Comparison of ENCODE assay signal across 10 cellular contexts in genomic region chr6:94636780-94637385, GRCh38.
DNase-seq lines count a peak whose midpoint lies in the region; ATAC-seq and TF ChIP-seq lines count a peak whose summit lies in the region.
"Had no signal": no experiment of that assay in that cellular context is flagged by ENCODE, and none has a peak within 500 bp of the region (broad histone marks: within the 10 kb centered on the region; RNA-seq: fewer than 3 reads in every experiment).

No MANE protein-coding gene starts in this region.

- no peaks in the 10 kb centered on the region for H3F3A ChIP-seq in GM23338 (replicated peaks; ENCODE audit: low read depth)

- H3K36me3 ChIP-seq in GM23338 (ENCODE audit: insufficient read depth) (no peaks in the 10 kb centered on the region), psoas muscle (ENCODE audit: insufficient read depth in 1 of 2, low read depth in 1 of 2) (no peaks in the 10 kb centered on the region)
- H3K36me3 ChIP-seq: right atrium auricular region had no signal

- H3K4me2 ChIP-seq in GM23338, result no peak overlapping the region

- ATAC-seq in GM23338 (peak; percentile 78), GM18502 (IDR thresholded peaks at IDR 0.05; ENCODE audit: poor library complexity, unreplicated experiment) (no peak), psoas muscle (no peak), T-helper 17 cell (no peak)

- no peaks in the 10 kb centered on the region for H3K9me3 Mint-ChIP-seq in GM23338
- no peaks in the 10 kb centered on the region for H3K9me3 Mint-ChIP-seq in neural crest cell

- 26 to 30% (median 30%) methylated on average over 4 of the region's 4 CpGs for WGBS in psoas muscle, 3 donors

- H2AFZ ChIP-seq in GM23338, result no peak overlapping the region

- no peaks in the 10 kb centered on the region for H3K9me2 ChIP-seq in GM23338 (ENCODE audit: insufficient read depth)

- H3K4me3 Mint-ChIP-seq in GM23338, result no peak overlapping the region
- H3K4me3 Mint-ChIP-seq in neural crest cell, result no peak overlapping the region
- H3K4me3 Mint-ChIP-seq in T-helper 17 cell, result no peak overlapping the region

- H3K27me3 ChIP-seq in GM23338 (ENCODE audit: insufficient read depth) (no peaks in the 10 kb centered on the region), psoas muscle (ENCODE audit: insufficient read depth in 3 of 3, low read length in 2 of 3) (no peaks in the 10 kb centered on the region)
- H3K27me3 ChIP-seq: right atrium auricular region had no signal

- H3K27ac Mint-ChIP-seq in GM23338 (no peak overlapping the region), neural crest cell (ENCODE audit: unreplicated experiment) (no peak overlapping the region), T-helper 17 cell (no peak overlapping the region)

- no peaks in the 10 kb centered on the region for H3K79me2 ChIP-seq in GM23338 (replicated peaks; ENCODE audit: insufficient read depth)

- peak; percentile 72 to 74 for TF ChIP-seq CTCF in GM23338 (conservative IDR thresholded peaks at IDR 0.05; ENCODE audit: low read depth in 2 of 2)
- peak; percentile 66 for TF ChIP-seq CTCF in neural crest cell (conservative IDR thresholded peaks at IDR 0.05)
- TF ChIP-seq CTCF in psoas muscle (IDR thresholded peaks at IDR 0.05), result no peak

- intact Hi-C loops in psoas muscle (cut with DNase I), result no loop called here

- H3K4me1 ChIP-seq in GM23338 (ENCODE audit: insufficient read depth), result no peaks in the 10 kb centered on the region
- H3K4me1 ChIP-seq in psoas muscle, result no peaks in the 10 kb centered on the region
- H3K4me1 ChIP-seq: right atrium auricular region had no signal

- no peak overlapping the region for H3K4me3 ChIP-seq in GM23338
- no peak overlapping the region for H3K4me3 ChIP-seq in psoas muscle
- H3K4me3 ChIP-seq: right atrium auricular region had no signal

- H3K4me1 Mint-ChIP-seq in GM23338 (peaks cover 8% of the 10 kb centered on the region; the same call in 2 of the 3 replicates), neural crest cell (peaks cover 4% of the 10 kb centered on the region), T-helper 17 cell (no peaks in the 10 kb centered on the region)

- DNase-seq in GM23338 (ENCODE audit: low spot score) (peak; percentile 67), NCI-H524 treated with DMSO at 0.1 percent for 48 hours (lab: John Stamatoyannopoulos, UW) (peak; percentile 27), astrocyte of the hippocampus (ENCODE audit: low read depth, low spot score) (peak; percentile 2), neural crest cell (ENCODE audit: low read depth, low spot score) (no peak), psoas muscle (no peak), T-helper 17 cell (no peak)
- DNase-seq in effector CD8-positive, alpha-beta T cell (lab: John Stamatoyannopoulos, UW), result no peak
- DNase-seq: hippocampal formation had no signal

- H3K9me3 ChIP-seq in psoas muscle (no peaks in the 10 kb centered on the region), T-helper 17 cell (ENCODE audit: control insufficient read depth, low read length, poor library complexity, severe bottlenecking) (no peaks in the 10 kb centered on the region)
- H3K9me3 ChIP-seq: right atrium auricular region had no signal

- H4K20me1 ChIP-seq in GM23338 (replicated peaks; ENCODE audit: insufficient read depth), result no peaks in the 10 kb centered on the region

- H3K36me3 Mint-ChIP-seq in GM23338 (ENCODE audit: low read depth) (no peaks in the 10 kb centered on the region), neural crest cell (ENCODE audit: low read depth) (no peaks in the 10 kb centered on the region), T-helper 17 cell (ENCODE audit: low read depth) (no peaks in the 10 kb centered on the region)

- H3K27me3 Mint-ChIP-seq in GM23338 (ENCODE audit: insufficient read depth, low read depth, poor library complexity) (no peaks in the 10 kb centered on the region), neural crest cell (ENCODE audit: low read depth) (no peaks in the 10 kb centered on the region), T-helper 17 cell (no peaks in the 10 kb centered on the region)

- H3K27ac ChIP-seq in GM23338 (ENCODE audit: low read depth), result no peak overlapping the region
- H3K27ac ChIP-seq in psoas muscle, result no peak overlapping the region
- H3K27ac ChIP-seq: right atrium auricular region had no signal

TF ChIP-seq in GM23338, 12 proteins besides CTCF, POLR2A, EP300 and RAD21 (continues in another document):
- TF ChIP-seq POLR2AphosphoS5 (IDR thresholded peaks at IDR 0.05; ENCODE audit: low read depth) (no peak), EZH2phosphoT487 (IDR thresholded peaks at IDR 0.05; ENCODE audit: unreplicated experiment) (no peak), CREB1 (CRISPR knock-in tag; IDR thresholded peaks at IDR 0.05; ENCODE audit: low read depth) (no peak), EZH2 (IDR thresholded peaks at IDR 0.05; ENCODE audit: low read depth, unreplicated experiment) (no peak), ZNF331 (CRISPR knock-in tag; IDR thresholded peaks at IDR 0.05; ENCODE audit: low read depth) (no peak), NANOG (IDR thresholded peaks at IDR 0.05; ENCODE audit: borderline replicate concordance) (no peak), STAT1 (IDR thresholded peaks at IDR 0.05; ENCODE audit: unreplicated experiment) (no peak), REST (IDR thresholded peaks at IDR 0.05; ENCODE audit: unreplicated experiment) (no peak), ETS1 (IDR thresholded peaks at IDR 0.05) (no peak)

Comparison
In these comparisons a context has a peak if more than half of its experiments do, and no peak if none do; other contexts are left out.
1. DNase-seq: peak in GM23338 (single experiment), NCI-H524 treated with DMSO at 0.1 percent for 48 hours (single experiment) and astrocyte of the hippocampus (single experiment); none in neural crest cell (single experiment), effector CD8-positive, alpha-beta T cell (single experiment), psoas muscle (0 of 2) and T-helper 17 cell (0 of 3).